ENCODE assay signal across 8 cellular contexts in genomic region chr11:59097113-59097708, GRCh38. TPM values are rescaled to one million over a fixed set of nuclear protein-coding genes. Genes with fewer than 3 reads are reported as not detected.
DNase-seq lines count a peak whose midpoint lies in the region; FAIRE-seq and TF ChIP-seq lines count a peak whose summit lies in the region.

No MANE protein-coding gene starts in this region.

- CTCF ChIA-PET in BJ (lab: Yijun Ruan, JAX) = interaction anchor here (0.7 to 5.6 kb wide), 18 partner anchors 9 to 299 kb away, joined by 3 to 67 read pairs (median 6); partner anchors contain the start of genes FAM111A and FAM111B

- no peak overlapping the region for H3K27ac Mint-ChIP-seq in activated CD4-positive, alpha-beta T cell treated with anti-CD3 and anti-CD28 coated beads, Interleukin-2, amount 10 ng/mL, durations not matched to agents 24 days and 14 days
- peak overlapping the region; percentile 3 for H3K27ac Mint-ChIP-seq in stimulated activated naive CD8-positive, alpha-beta T cell treated with anti-CD3 and anti-CD28 coated beads, Interleukin-15, Interleukin-2, amounts not matched to agents 100 ng/mL and 50 ng/mL, for 24 hours

- no peaks in the 10 kb centered on the region for H3K36me3 ChIP-seq in BJ (ENCODE audit: control insufficient read depth, insufficient read depth, low read length)
- no peaks in the 10 kb centered on the region for H3K36me3 ChIP-seq in effector memory CD4-positive, alpha-beta T cell (ENCODE audit: control insufficient read depth, insufficient read depth, low read length)

- no peak overlapping the region for H3K27ac ChIP-seq in effector memory CD4-positive, alpha-beta T cell (ENCODE audit: insufficient read depth, low read length, poor library complexity, severe bottlenecking)

- peaks cover 20% of the 10 kb centered on the region for H3K27me3 Mint-ChIP-seq in activated CD4-positive, alpha-beta T cell treated with anti-CD3 and anti-CD28 coated beads, Interleukin-2, amount 10 ng/mL, durations not matched to agents 24 days and 14 days
- H3K27me3 Mint-ChIP-seq in stimulated activated naive CD8-positive, alpha-beta T cell treated with anti-CD3 and anti-CD28 coated beads, Interleukin-15, Interleukin-2, amounts not matched to agents 100 ng/mL and 50 ng/mL, for 24 hours = peaks cover 33% of the 10 kb centered on the region

- H3K4me1 ChIP-seq in effector memory CD4-positive, alpha-beta T cell (ENCODE audit: control insufficient read depth, insufficient read depth, low read length, poor library complexity, severe bottlenecking) = peaks cover 5% of the 10 kb centered on the region

- POLR2A ChIA-PET in BJ (lab: Charles Lee) = no interaction called here

- H3K27me3 ChIP-seq in BJ (ENCODE audit: control insufficient read depth, insufficient read depth, low read length) = no peaks in the 10 kb centered on the region; the same call in 1 of the 2 replicates
- H3K27me3 ChIP-seq in effector memory CD4-positive, alpha-beta T cell (replicated peaks; ENCODE audit: control insufficient read depth, insufficient read depth, low read length, poor library complexity, severe bottlenecking) = no peaks in the 10 kb centered on the region

- no peaks in the 10 kb centered on the region for H3K9me3 ChIP-seq in effector memory CD4-positive, alpha-beta T cell (ENCODE audit: control insufficient read depth, low read length)

- no peak for TF ChIP-seq POLR2A in NB4 (IDR thresholded peaks at IDR 0.05; ENCODE audit: extremely low read depth, insufficient read length)

- H3K4me1 Mint-ChIP-seq in activated CD4-positive, alpha-beta T cell treated with anti-CD3 and anti-CD28 coated beads, Interleukin-2, amount 10 ng/mL, durations not matched to agents 24 days and 14 days = peaks cover 12% of the 10 kb centered on the region
- H3K4me1 Mint-ChIP-seq in stimulated activated naive CD8-positive, alpha-beta T cell treated with anti-CD3 and anti-CD28 coated beads, Interleukin-15, Interleukin-2, amounts not matched to agents 100 ng/mL and 50 ng/mL, for 24 hours (ENCODE audit: low read depth) = peaks cover 23% of the 10 kb centered on the region

- FAIRE-seq in GM19239 (lab: Jason Lieb, UNC) = peak; percentile 85

- H3K36me3 Mint-ChIP-seq in activated CD4-positive, alpha-beta T cell treated with anti-CD3 and anti-CD28 coated beads, Interleukin-2, amount 10 ng/mL, durations not matched to agents 24 days and 14 days (ENCODE audit: low read depth) = no peaks in the 10 kb centered on the region
- no peaks in the 10 kb centered on the region for H3K36me3 Mint-ChIP-seq in stimulated activated naive CD8-positive, alpha-beta T cell treated with anti-CD3 and anti-CD28 coated beads, Interleukin-15, Interleukin-2, amounts not matched to agents 100 ng/mL and 50 ng/mL, for 24 hours (ENCODE audit: low read depth)

- TF ChIP-seq CTCF in BJ (IDR thresholded peaks at IDR 0.05; ENCODE audit: insufficient read depth, low read depth, low read length) = peak; percentile 80
- peak; percentile 77 for TF ChIP-seq CTCF in NB4 (IDR thresholded peaks at IDR 0.05; ENCODE audit: low read depth, low read length)

- no peaks in the 10 kb centered on the region for H3K9me3 Mint-ChIP-seq in activated CD4-positive, alpha-beta T cell treated with anti-CD3 and anti-CD28 coated beads, Interleukin-2, amount 10 ng/mL, durations not matched to agents 24 days and 14 days
- H3K9me3 Mint-ChIP-seq in stimulated activated naive CD8-positive, alpha-beta T cell treated with anti-CD3 and anti-CD28 coated beads, Interleukin-15, Interleukin-2, amounts not matched to agents 100 ng/mL and 50 ng/mL, for 24 hours = no peaks in the 10 kb centered on the region

- intact Hi-C loops in activated CD4-positive, alpha-beta T cell treated with anti-CD3 and anti-CD28 coated beads, Interleukin-2, amount 10 ng/mL, durations not matched to agents 24 days and 14 days (cut with micrococcal nuclease) = loop anchor here (1.0 kb wide), 2 partner anchors 39 to 61 kb away; no protein-coding TSS in a partner anchor

- H3K4me3 Mint-ChIP-seq in activated CD4-positive, alpha-beta T cell treated with anti-CD3 and anti-CD28 coated beads, Interleukin-2, amount 10 ng/mL, durations not matched to agents 24 days and 14 days = no peak overlapping the region
- no peak overlapping the region for H3K4me3 Mint-ChIP-seq in stimulated activated naive CD8-positive, alpha-beta T cell treated with anti-CD3 and anti-CD28 coated beads, Interleukin-15, Interleukin-2, amounts not matched to agents 100 ng/mL and 50 ng/mL, for 24 hours

- H3K4me3 ChIP-seq in BJ (ENCODE audit: low read depth, low read length) (no peak overlapping the region), NB4 (ENCODE audit: low read depth, low read length) (no peak overlapping the region)
- H3K4me3 ChIP-seq in effector memory CD4-positive, alpha-beta T cell (ENCODE audit: insufficient read depth, low read depth, low read length, poor library complexity, severe bottlenecking) = no peak overlapping the region

- DNase-seq in BJ (ENCODE audit: low read depth) (no peak), GM19239 (ENCODE audit: insufficient read length, low spot score) (no peak), NB4 (ENCODE audit: low read depth) (peak; percentile 62), myocyte (ENCODE audit: low read depth) (peak; percentile 73), cerebellar nuclear complex (lab: John Stamatoyannopoulos, UW) (no peak)
- peak; percentile 90 for DNase-seq in activated CD4-positive, alpha-beta T cell treated with anti-CD3 and anti-CD28 coated beads, Interleukin-2, amount 10 ng/mL, durations not matched to agents 24 days and 14 days
- peak; percentile 38 to 60 (median 46) for DNase-seq in effector memory CD4-positive, alpha-beta T cell

RNA-seq across cellular contexts. Expression of gene FAM111B, which starts 9.8 kb away (rescaled TPM):
- 0.76 and 1.9 TPM in 2 replicates for polyA plus RNA-seq in BJ (2011; rRNA removed)
- 0.67 and 0.95 TPM in 2 replicates for polyA minus RNA-seq in BJ (2011; rRNA and poly(A)+ RNA removed)
- total RNA-seq in activated CD4-positive, alpha-beta T cell treated with anti-CD3 and anti-CD28 coated beads, Interleukin-2, amount 10 ng/mL, durations not matched to agents 24 days and 14 days = 68.4 and 70.1 TPM in 2 replicates
- 0.05 and 1.7 TPM in 2 replicates for total RNA-seq in myocyte
- polyA plus RNA-seq in myocyte (2012) = 0.03 TPM

RNA-seq across cellular contexts. Expression of gene GLYATL1B, which starts 11.1 kb away (rescaled TPM):
- polyA plus RNA-seq in BJ (2011; rRNA removed) = not detected in 2 replicates
- not detected in 2 replicates for polyA minus RNA-seq in BJ (2011; rRNA and poly(A)+ RNA removed)
- not detected in 2 replicates for total RNA-seq in activated CD4-positive, alpha-beta T cell treated with anti-CD3 and anti-CD28 coated beads, Interleukin-2, amount 10 ng/mL, durations not matched to agents 24 days and 14 days
- not detected in 2 replicates for total RNA-seq in myocyte
- polyA plus RNA-seq in myocyte (2012) = not detected

RNA-seq across cellular contexts. Expression of gene FAM111A, which starts 45.4 kb away (rescaled TPM):
- polyA plus RNA-seq in BJ (2011; rRNA removed) = 19.7 and 30.3 TPM in 2 replicates
- polyA minus RNA-seq in BJ (2011; rRNA and poly(A)+ RNA removed) = 9.5 and 10.9 TPM in 2 replicates
- total RNA-seq in activated CD4-positive, alpha-beta T cell treated with anti-CD3 and anti-CD28 coated beads, Interleukin-2, amount 10 ng/mL, durations not matched to agents 24 days and 14 days = 62.2 and 71.2 TPM in 2 replicates
- total RNA-seq in myocyte = 12.6 and 13.3 TPM in 2 replicates
- polyA plus RNA-seq in myocyte (2012) = 10.1 TPM

Comparison
In these comparisons a context has a peak if more than half of its experiments do, and no peak if none do; other contexts are left out.
1. DNase-seq: peak in NB4 (single experiment), activated CD4-positive, alpha-beta T cell treated with anti-CD3 and anti-CD28 coated beads, Interleukin-2, amount 10 ng/mL, durations not matched to agents 24 days and 14 days (single experiment), effector memory CD4-positive, alpha-beta T cell (3 of 3) and myocyte (single experiment); none in BJ (single experiment), GM19239 (single experiment) and cerebellar nuclear complex (0 of 2).
2. RNA of gene FAM111B, which starts 9.8 kb away (total RNA-seq): 68.4 to 70.1 TPM in activated CD4-positive, alpha-beta T cell treated with anti-CD3 and anti-CD28 coated beads, Interleukin-2, amount 10 ng/mL, durations not matched to agents 24 days and 14 days; 0.05 to 1.7 TPM in myocyte; every median in the first group is over 10 times any median in the second.